In genomic region chr15:95429345-95429744, GRCh38 we compare ENCODE assay signal across 11 cellular contexts.
"Had no signal": no experiment of that assay in that cellular context is flagged by ENCODE, and none has a peak within 500 bp of the region (broad histone marks: within the 10 kb centered on the region; RNA-seq: fewer than 3 reads in every experiment).

No MANE protein-coding gene starts in this region.

- H3K9me3 Mint-ChIP-seq: type B pancreatic cell had no signal

- ATAC-seq: effector memory CD8-positive, alpha-beta T cell; pancreas had no signal

- DNase-seq: activated CD4-positive, alpha-beta T cell treated with anti-CD3 and anti-CD28 coated beads for 4 hours; activated naive CD4-positive, alpha-beta T cell treated with Interleukin-2 at 50 U/mL for 16 hours; central memory CD4-positive, alpha-beta T cell; effector memory CD8-positive, alpha-beta T cell; pancreas; T-helper 1 cell; WERI-Rb-1 had no signal

- H3K36me3 Mint-ChIP-seq: type B pancreatic cell had no signal

- FAIRE-seq: keratinocyte, pancreas had no signal

- H3K36me3 ChIP-seq: pancreas, WERI-Rb-1 had no signal

- H3K27ac ChIP-seq: pancreas, skin epidermis, WERI-Rb-1 had no signal

- H3K9me3 ChIP-seq: pancreas had no signal

- H3K4me3 Mint-ChIP-seq: effector memory CD8-positive, alpha-beta T cell; nephron; type B pancreatic cell had no signal

- H3K27me3 Mint-ChIP-seq: effector memory CD8-positive, alpha-beta T cell; type B pancreatic cell had no signal

- H3K4me3 ChIP-seq: pancreas, skin epidermis had no signal

- H3K4me1 ChIP-seq: pancreas had no signal

- H3K27ac Mint-ChIP-seq: effector memory CD8-positive, alpha-beta T cell; nephron; type B pancreatic cell had no signal
